Comparison of ENCODE assay signal across 12 cellular contexts in the genomic region with DNA sequence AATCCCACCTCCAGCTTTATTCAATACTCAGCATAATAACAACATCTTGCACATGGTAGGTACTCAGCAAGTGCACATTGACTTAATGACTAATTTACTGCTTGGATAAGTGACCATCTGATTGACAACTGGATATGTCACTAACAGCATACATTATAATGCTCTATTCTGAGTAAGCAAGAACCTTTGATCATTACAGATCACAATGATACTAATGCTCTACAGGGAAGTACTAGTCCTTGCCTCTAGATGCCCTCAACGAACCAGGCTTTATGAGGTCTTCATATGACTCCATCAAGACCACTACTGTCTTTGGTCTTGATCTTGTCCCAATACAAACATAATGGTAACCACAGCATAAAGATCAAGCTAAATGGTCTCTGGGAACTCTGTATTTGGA.
DNase-seq lines count a peak whose midpoint lies in the region; ATAC-seq, FAIRE-seq and TF ChIP-seq lines count a peak whose summit lies in the region.
"Had no signal": no experiment of that assay in that cellular context is flagged by ENCODE, and none has a peak within 500 bp of the region (broad histone marks: within the 10 kb centered on the region; RNA-seq: fewer than 3 reads in every experiment).

No MANE protein-coding gene starts in this region.

- DNase-seq in GM12891 (ENCODE audit: insufficient read length, low spot score) (no peak), NAMALWA (ENCODE audit: low spot score) (peak; percentile 47), erythroblast (lab: John Stamatoyannopoulos, UW) (peak; percentile 10 to 15), foreskin fibroblast (no peak), NCI-H524 treated with DMSO at 0.1 percent for 48 hours (lab: John Stamatoyannopoulos, UW) (no peak), cerebellar nuclear complex (lab: John Stamatoyannopoulos, UW) (no peak)
- DNase-seq: glutamatergic neuron, NCI-H187 had no signal

- no peak overlapping the region for H3K27ac ChIP-seq in C4-2B
- H3K27ac ChIP-seq: vagina had no signal

- ATAC-seq in HG03095 (IDR thresholded peaks at IDR 0.05; ENCODE audit: unreplicated experiment), result no peak

- FAIRE-seq in GM12891 (lab: Jason Lieb, UNC), result peak; percentile 55

- TF ChIP-seq CTCF in C4-2B (conservative IDR thresholded peaks at IDR 0.05), result peak; percentile 6; the same call in 1 of the 2 replicates
- no peak for TF ChIP-seq CTCF in foreskin fibroblast (IDR thresholded peaks at IDR 0.05; ENCODE audit: low read depth, low read length)

- TF ChIP-seq POLR2A in GM12891 (IDR thresholded peaks at IDR 0.05; ENCODE audit: low read depth, low read length) (no peak), erythroblast (IDR thresholded peaks at IDR 0.05; ENCODE audit: low read length) (no peak)

- H3K4me3 ChIP-seq in foreskin fibroblast (ENCODE audit: low read depth in 1 of 2, low read length in 2 of 2), result no peak overlapping the region
- H3K4me3 ChIP-seq: skin epidermis, vagina had no signal

TF ChIP-seq in GM12891, 5 proteins besides CTCF, POLR2A, EP300 and RAD21:
- TF ChIP-seq POU2F2 (IDR thresholded peaks at IDR 0.05; ENCODE audit: low read depth, low read length), result no peak
- TF ChIP-seq TAF1 (IDR thresholded peaks at IDR 0.05; ENCODE audit: low read depth, low read length), result no peak
- TF ChIP-seq POLR2AphosphoS5 (IDR thresholded peaks at IDR 0.05; ENCODE audit: low read depth, low read length), result no peak
- TF ChIP-seq PAX5 (IDR thresholded peaks at IDR 0.05; ENCODE audit: insufficient read depth, low read length, severe bottlenecking), result no peak

Comparison
In these comparisons a context has a peak if more than half of its experiments do, and no peak if none do; other contexts are left out.
1. DNase-seq: peak in NAMALWA (single experiment) and erythroblast (2 of 2); none in GM12891 (single experiment), foreskin fibroblast (0 of 2), NCI-H524 treated with DMSO at 0.1 percent for 48 hours (single experiment) and cerebellar nuclear complex (0 of 2).